6 cellular contexts compared by ENCODE assay signal in the genomic region with DNA sequence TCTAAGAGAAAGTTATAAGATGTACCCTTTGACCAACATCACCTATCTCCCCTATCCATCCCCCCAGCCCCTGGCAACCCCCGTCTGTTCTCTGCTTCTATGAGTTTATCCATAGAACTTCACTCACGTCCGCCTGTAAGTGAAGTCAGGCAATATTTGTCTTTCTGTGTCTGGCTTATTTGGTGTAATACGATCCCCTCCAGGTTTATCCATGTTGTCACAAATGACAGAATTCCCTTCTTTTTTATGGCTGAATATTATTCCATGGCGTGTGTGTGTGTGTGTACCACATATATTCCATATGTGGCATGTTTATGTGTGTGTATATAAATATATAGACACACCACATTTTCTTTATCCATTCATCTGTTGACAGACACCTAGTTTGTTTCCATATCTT.
"Had no signal": no experiment of that assay in that cellular context is flagged by ENCODE, and none has a peak within 500 bp of the region (broad histone marks: within the 10 kb centered on the region; RNA-seq: fewer than 3 reads in every experiment).

No MANE protein-coding gene starts in this region.

- DNase-seq: H7, HFFc6, IMR-90 had no signal

- ATAC-seq: GM23338, HCT116, K562 had no signal

- H3K9me3 Mint-ChIP-seq: HFFc6 had no signal

- H3K4me3 Mint-ChIP-seq: GM23338, HFFc6 had no signal

- H3K27ac Mint-ChIP-seq: GM23338, HFFc6 had no signal
